In the genomic region with DNA sequence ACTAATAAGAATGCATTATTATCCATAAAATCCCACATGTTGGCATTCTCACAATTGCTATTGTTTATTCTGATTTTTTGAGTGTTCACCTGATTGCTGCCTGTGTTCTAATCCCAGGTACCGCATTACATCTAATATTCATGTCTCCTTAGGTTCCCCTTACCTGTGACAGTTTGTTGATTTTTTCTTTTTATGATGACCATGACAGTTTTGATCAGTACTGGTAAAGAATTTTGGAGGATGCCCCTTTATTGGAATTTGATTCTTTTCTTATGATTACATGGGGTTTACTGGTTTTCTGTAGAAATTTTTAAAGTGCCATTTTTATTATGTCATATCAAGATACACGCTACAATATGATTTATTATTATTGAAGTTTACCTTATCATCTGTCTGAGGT, we compare ENCODE assay signal across 35 cellular contexts.
"Had no signal": no experiment of that assay in that cellular context is flagged by ENCODE, and none has a peak within 500 bp of the region (broad histone marks: within the 10 kb centered on the region; RNA-seq: fewer than 3 reads in every experiment).

No MANE protein-coding gene starts in this region.

- H3K36me3 ChIP-seq: MG63 had no signal

- DNase-seq: MG63, MM.1S, MV-4-11, NCI-H1048, NCI-H1092, NCI-H1092 treated with DMSO at 0.1 percent for 48 hours, NCI-H1105, NCI-H1105 treated with DMSO at 0.1 percent for 48 hours, NCI-H1417, NCI-H1417 treated with DMSO at 0.1 percent for 48 hours, NCI-H1436, NCI-H1436 treated with DMSO at 0.1 percent for 48 hours, NCI-H146, NCI-H1694, NCI-H1694 treated with DMSO at 0.1 percent for 48 hours, NCI-H187, NCI-H187 treated with DMSO at 0.1 percent for 48 hours, NCI-H1930, NCI-H2029, NCI-H2029 treated with DMSO at 0.1 percent for 48 hours, NCI-H2081, NCI-H2081 treated with DMSO at 0.1 percent for 48 hours, NCI-H2107, NCI-H2171, NCI-H2171 treated with DMSO at 0.1 percent for 48 hours, NCI-H2227 treated with DMSO at 0.1 percent for 48 hours, NCI-H226, NCI-H345, NCI-H446, NCI-H446 treated with DMSO at 0.1 percent for 48 hours, NCI-H510A, NCI-H510A treated with DMSO at 0.1 percent for 48 hours, NCI-H524, NCI-H524 treated with DMSO at 0.1 percent for 48 hours, NCI-H526 had no signal

- H3K27me3 ChIP-seq: MG63 had no signal

- H3K9me3 ChIP-seq: MG63 had no signal

- H3K4me3 ChIP-seq: MG63 had no signal
